In the genomic region with DNA sequence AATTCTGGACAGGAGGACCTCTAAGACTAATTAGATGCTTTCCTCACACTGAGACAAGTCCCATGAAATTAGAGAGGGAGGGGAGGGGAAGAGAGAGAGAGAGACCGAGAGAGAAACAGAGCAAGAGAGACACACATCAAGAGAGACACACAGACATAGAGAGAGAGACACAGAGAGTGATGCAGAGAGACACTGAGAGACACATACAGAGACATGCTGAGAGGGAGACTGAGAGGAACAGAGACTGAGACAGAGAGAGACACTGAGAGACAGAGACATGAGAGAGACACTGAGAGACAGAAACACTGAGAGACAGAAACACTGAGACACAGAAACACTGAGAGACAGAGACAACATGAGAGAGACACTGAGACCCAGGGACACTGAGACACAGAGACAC, we compare ENCODE assay signal across 23 cellular contexts.
DNase-seq lines count a peak whose midpoint lies in the region; ATAC-seq and TF ChIP-seq lines count a peak whose summit lies in the region.
"Had no signal": no experiment of that assay in that cellular context is flagged by ENCODE, and none has a peak within 500 bp of the region (broad histone marks: within the 10 kb centered on the region; RNA-seq: fewer than 3 reads in every experiment).

No MANE protein-coding gene starts in this region.

- no peak for TF ChIP-seq CTCF in ascending aorta (IDR thresholded peaks at IDR 0.05)
- no peak for TF ChIP-seq CTCF in osteocyte (IDR thresholded peaks at IDR 0.05)
- no peak for TF ChIP-seq CTCF in nephron progenitor cell (IDR thresholded peaks at IDR 0.05)

- peaks cover 10% of the 10 kb centered on the region for H3K27me3 Mint-ChIP-seq in stimulated activated naive CD8-positive, alpha-beta T cell treated with anti-CD3 and anti-CD28 coated beads, Interleukin-15, Interleukin-2, amounts not matched to agents 100 ng/mL and 50 ng/mL, for 24 hours
- H3K27me3 Mint-ChIP-seq in stimulated activated naive CD8-positive, alpha-beta T cell treated with anti-CD3 and anti-CD28 coated beads, Interleukin-15, amount 100 ng/mL, for 72 hours = no peaks in the 10 kb centered on the region
- H3K27me3 Mint-ChIP-seq in osteocyte (ENCODE audit: unreplicated experiment) = no peaks in the 10 kb centered on the region
- H3K27me3 Mint-ChIP-seq in nephron progenitor cell (ENCODE audit: low read depth, poor library complexity) = peaks cover 26% of the 10 kb centered on the region

- no peak overlapping the region for H3K4me3 Mint-ChIP-seq in stimulated activated naive CD8-positive, alpha-beta T cell treated with anti-CD3 and anti-CD28 coated beads, Interleukin-15, Interleukin-2, amounts not matched to agents 100 ng/mL and 50 ng/mL, for 24 hours
- H3K4me3 Mint-ChIP-seq in stimulated activated naive CD8-positive, alpha-beta T cell treated with anti-CD3 and anti-CD28 coated beads, Interleukin-15, amount 100 ng/mL, for 72 hours = no peak overlapping the region
- H3K4me3 Mint-ChIP-seq in osteocyte (ENCODE audit: unreplicated experiment) (no peak overlapping the region), nephron progenitor cell (no peak overlapping the region)

- ATAC-seq in stimulated activated naive CD8-positive, alpha-beta T cell treated with anti-CD3 and anti-CD28 coated beads, Interleukin-15, amount 100 ng/mL, for 72 hours = no peak
- ATAC-seq in aorta (ENCODE audit: low FRiP score) = no peak
- ATAC-seq: K562 had no signal

- H3K4me1 ChIP-seq in ascending aorta (peaks cover 14 to 75% of the 10 kb centered on the region in 2 donors), aorta (ENCODE audit: control insufficient read depth in 1 of 2, insufficient read depth in 2 of 2, low read length in 2 of 2) (peaks cover 3 to 6% of the 10 kb centered on the region in 2 donors)
- H3K4me1 ChIP-seq: SJCRH30 had no signal

- no peaks in the 10 kb centered on the region for H3K9me3 Mint-ChIP-seq in stimulated activated naive CD8-positive, alpha-beta T cell treated with anti-CD3 and anti-CD28 coated beads, Interleukin-15, Interleukin-2, amounts not matched to agents 100 ng/mL and 50 ng/mL, for 24 hours
- H3K9me3 Mint-ChIP-seq in stimulated activated naive CD8-positive, alpha-beta T cell treated with anti-CD3 and anti-CD28 coated beads, Interleukin-15, amount 100 ng/mL, for 72 hours = no peaks in the 10 kb centered on the region
- H3K9me3 Mint-ChIP-seq in osteocyte (ENCODE audit: unreplicated experiment) = no peaks in the 10 kb centered on the region
- no peaks in the 10 kb centered on the region for H3K9me3 Mint-ChIP-seq in nephron progenitor cell
- H3K9me3 Mint-ChIP-seq: CD4-positive, CD25-positive, alpha-beta regulatory T cell had no signal

- DNase-seq in stimulated activated naive CD8-positive, alpha-beta T cell treated with anti-CD3 and anti-CD28 coated beads, Interleukin-15, amount 100 ng/mL, for 72 hours = no peak
- DNase-seq in ascending aorta (ENCODE audit: low spot score in 2 of 2) (no peak), osteocyte (ENCODE audit: extremely low spot score, unreplicated experiment) (no peak), aorta (no peak), HK-2 (ENCODE audit: unreplicated experiment) (no peak), SK-N-DZ (ENCODE audit: low spot score) (no peak), nephron progenitor cell (no peak)
- DNase-seq: CD4-positive, CD25-positive, alpha-beta regulatory T cell; COR-L47; GOT3; Kasumi-1; MV-4-11; NCI-H1105; NCI-H146; NCI-H1930; NCI-H2107; NCI-H524; NCI-H774; SJCRH30 had no signal

- 77 to 90% methylated on average over 1 of the region's 1 CpG for WGBS in aorta, 2 donors

- H3K36me3 ChIP-seq in ascending aorta (peaks cover 0 to 25% of the 10 kb centered on the region in 2 donors), aorta (ENCODE audit: control insufficient read depth in 1 of 2, insufficient read depth in 2 of 2, low read length in 1 of 2) (no peaks in the 10 kb centered on the region)
- H3K36me3 ChIP-seq: BLaER1, HAP-1, SJCRH30 had no signal

- intact Hi-C loops in ascending aorta (cut with DNase I) = loop anchor here (2.0 kb wide), 1 partner anchor 99 kb away; no protein-coding TSS in a partner anchor
- intact Hi-C loops in aorta (cut with DNase I) = loop anchor here in 1 of 2 donors (5.0 kb wide), 2 partner anchors 100 to 1055 kb away; a partner anchor contains a TSS

- H3K27me3 ChIP-seq in ascending aorta (no peaks in the 10 kb centered on the region), aorta (ENCODE audit: control insufficient read depth in 1 of 2, insufficient read depth in 2 of 2, low read length in 1 of 2) (no peaks in the 10 kb centered on the region)
- H3K27me3 ChIP-seq: BLaER1, SJCRH30 had no signal

- no peaks in the 10 kb centered on the region for H3K36me3 Mint-ChIP-seq in stimulated activated naive CD8-positive, alpha-beta T cell treated with anti-CD3 and anti-CD28 coated beads, Interleukin-15, Interleukin-2, amounts not matched to agents 100 ng/mL and 50 ng/mL, for 24 hours (ENCODE audit: low read depth)
- H3K36me3 Mint-ChIP-seq in osteocyte (ENCODE audit: unreplicated experiment) (peaks cover 5% of the 10 kb centered on the region), nephron progenitor cell (ENCODE audit: low read depth) (no peaks in the 10 kb centered on the region)

- peaks cover 25% of the 10 kb centered on the region for H3K4me1 Mint-ChIP-seq in stimulated activated naive CD8-positive, alpha-beta T cell treated with anti-CD3 and anti-CD28 coated beads, Interleukin-15, Interleukin-2, amounts not matched to agents 100 ng/mL and 50 ng/mL, for 24 hours (ENCODE audit: low read depth)
- peaks cover 40% of the 10 kb centered on the region for H3K4me1 Mint-ChIP-seq in stimulated activated naive CD8-positive, alpha-beta T cell treated with anti-CD3 and anti-CD28 coated beads, Interleukin-15, amount 100 ng/mL, for 72 hours
- peaks cover 54% of the 10 kb centered on the region for H3K4me1 Mint-ChIP-seq in osteocyte (ENCODE audit: unreplicated experiment)
- peaks cover 70% of the 10 kb centered on the region for H3K4me1 Mint-ChIP-seq in nephron progenitor cell

- peak overlapping the region; percentile 28 for H3K27ac Mint-ChIP-seq in stimulated activated naive CD8-positive, alpha-beta T cell treated with anti-CD3 and anti-CD28 coated beads, Interleukin-15, Interleukin-2, amounts not matched to agents 100 ng/mL and 50 ng/mL, for 24 hours
- peak overlapping the region in 1 of 2 donors; percentile 4 for H3K27ac Mint-ChIP-seq in stimulated activated naive CD8-positive, alpha-beta T cell treated with anti-CD3 and anti-CD28 coated beads, Interleukin-15, amount 100 ng/mL, for 72 hours
- peak overlapping the region; percentile 56 for H3K27ac Mint-ChIP-seq in osteocyte (ENCODE audit: unreplicated experiment)
- no peak overlapping the region for H3K27ac Mint-ChIP-seq in nephron progenitor cell
- H3K27ac Mint-ChIP-seq: CD4-positive, CD25-positive, alpha-beta regulatory T cell had no signal

- H3K27ac ChIP-seq in ascending aorta (peak overlapping the region; percentile 80 to 87), aorta (ENCODE audit: low read depth in 1 of 2, low read length in 2 of 2) (peak overlapping the region; percentile 9 to 96)
- H3K27ac ChIP-seq: BLaER1, SJCRH30 had no signal

- H3K9me3 ChIP-seq in ascending aorta = no peaks in the 10 kb centered on the region
- no peaks in the 10 kb centered on the region for H3K9me3 ChIP-seq in aorta (ENCODE audit: control insufficient read depth, low read length)
- H3K9me3 ChIP-seq: BLaER1, HAP-1, SJCRH30 had no signal

- H3K4me3 ChIP-seq in ascending aorta (no peak overlapping the region), aorta (ENCODE audit: low read length in 2 of 2) (no peak overlapping the region)
- H3K4me3 ChIP-seq: BLaER1, HAP-1, K562, SJCRH30 had no signal
